Comparison of ENCODE assay signal across 1 cellular context in the genomic region with DNA sequence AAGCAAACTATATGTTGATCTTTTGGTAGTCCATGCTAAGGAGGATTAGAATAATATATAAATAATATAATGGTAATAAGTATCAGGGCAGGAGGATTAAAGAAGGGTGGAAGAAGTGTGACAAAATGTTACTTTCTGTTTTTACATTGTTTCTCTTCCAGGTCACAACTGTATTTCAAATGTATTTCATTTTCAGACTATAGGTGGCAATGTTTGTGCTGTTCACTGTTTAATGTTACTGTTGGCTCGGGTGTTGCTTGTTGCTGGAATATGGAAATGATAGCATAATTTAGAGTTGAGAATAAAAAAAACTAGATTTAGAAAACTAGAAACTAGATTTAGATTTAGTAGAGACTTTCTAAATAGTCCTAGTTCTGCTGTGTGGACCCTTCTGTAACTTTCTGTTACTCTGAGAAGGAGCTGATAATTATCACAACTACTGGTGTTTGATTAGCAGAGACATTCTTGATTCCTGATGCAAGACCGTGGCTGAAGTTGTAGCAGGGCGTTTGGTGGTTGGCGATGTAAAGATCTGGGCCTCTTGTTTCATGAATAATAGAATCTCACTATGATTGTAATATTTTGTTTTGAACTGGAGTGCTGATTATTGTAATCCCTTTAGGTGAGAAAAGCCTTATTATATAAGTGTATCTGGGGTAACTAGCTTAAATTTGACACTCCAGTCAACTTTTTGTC.
TF ChIP-seq lines count a peak whose summit lies in the region.

No MANE protein-coding gene starts in this region.

TF ChIP-seq in HepG2, 621 proteins besides CTCF, POLR2A, EP300 and RAD21 (continued from another document):
- TF ChIP-seq SNAPC4 (CRISPR knock-in tag; IDR thresholded peaks at IDR 0.05) (no peak), STAG1 (CRISPR knock-in tag; IDR thresholded peaks at IDR 0.05) (peak; percentile 29; the same call in 1 of the 2 replicates), CEBPG (CRISPR knock-in tag; IDR thresholded peaks at IDR 0.05) (0 out of 2 replicates have a peak, but pooled peaks have one; percentile 4), RBM22 (optimal IDR thresholded peaks at IDR 0.05; ENCODE audit: low read length) (peak; percentile 28), RBFOX2 (IDR thresholded peaks at IDR 0.05; ENCODE audit: low read depth, low read length) (peak; percentile 57)
TF ChIP-seq in HepG2: peak in this region for 8.
